In genomic region chr12:1791104-1791927, GRCh38 we compare ENCODE assay signal across 8 cellular contexts. TPM values are rescaled to one million over a fixed set of nuclear protein-coding genes. Genes with fewer than 3 reads are reported as not detected.
A peak's percentile ranks its signal among the peaks of the same experiment; 100 is the strongest.
DNase-seq lines count a peak whose midpoint lies in the region; ATAC-seq, FAIRE-seq and TF ChIP-seq lines count a peak whose summit lies in the region.

No MANE protein-coding gene starts in this region.

- DNase-seq in GM12891 (ENCODE audit: insufficient read length, low spot score) (no peak), NCI-H2196 treated with DMSO at 0.1 percent for 48 hours (lab: John Stamatoyannopoulos, UW; ENCODE audit: unreplicated experiment) (peak; percentile 13), right lobe of liver (peak in 1 of 3 donors; percentile 66)
- peak; percentile 51 for DNase-seq in activated CD4-positive, alpha-beta T cell treated with anti-CD3 and anti-CD28 coated beads for 1 hour
- peak; percentile 29 to 36 for DNase-seq in stimulated activated CD8-positive, alpha-beta memory T cell treated with anti-CD3 and anti-CD28 coated beads, Interleukin-15, amount 100 ng/mL, for 48 hours (ENCODE audit: low read depth in 2 of 2)

- peak; percentile 92 for FAIRE-seq in GM12891 (lab: Jason Lieb, UNC)

- H3K9me3 ChIP-seq in right lobe of liver: no peaks in the 10 kb centered on the region

- H3K4me3 ChIP-seq in right lobe of liver: no peak overlapping the region

- H3K36me3 ChIP-seq in right lobe of liver: peaks cover 0 to 4% (median under 1%) of the 10 kb centered on the region in 4 donors

- TF ChIP-seq POLR2A in GM12891 (IDR thresholded peaks at IDR 0.05; ENCODE audit: low read depth, low read length) (no peak), right lobe of liver (IDR thresholded peaks at IDR 0.05) (no peak)

- no peaks in the 10 kb centered on the region for H3K27me3 ChIP-seq in right lobe of liver

- peak; percentile 45 to 59 (median 55) for ATAC-seq in right lobe of liver
- no peak for ATAC-seq in HG03108 (IDR thresholded peaks at IDR 0.05; ENCODE audit: unreplicated experiment)

- peaks cover 0 to 8% (median 0%) of the 10 kb centered on the region in 4 donors for H3K4me1 ChIP-seq in right lobe of liver

- H3K27ac ChIP-seq in 22Rv1: no peak overlapping the region
- peak overlapping the region; percentile 71 for H3K27ac ChIP-seq in cingulate gyrus (ENCODE audit: low read depth, low read length)
- H3K27ac ChIP-seq in right lobe of liver: no peak overlapping the region

- 12% methylated on average over 7 of the region's 10 CpGs for WGBS in right lobe of liver (ENCODE audit: insufficient coverage, low coverage, low lambda C conversion rate, missing lambda C conversion rate)

- intact Hi-C loops in right lobe of liver (cut with DNase I): loop anchor here (5.0 to 10.0 kb wide), 2 partner anchors 139 to 243 kb away; no protein-coding TSS in a partner anchor

- peak; percentile 93 for TF ChIP-seq CTCF in 22Rv1 (IDR thresholded peaks at IDR 0.05)
- peak; percentile 79 to 87 (median 81) for TF ChIP-seq CTCF in right lobe of liver (IDR thresholded peaks at IDR 0.05)

TF ChIP-seq in GM12891, 5 proteins besides CTCF, POLR2A, EP300 and RAD21:
- no peak for TF ChIP-seq TAF1 (IDR thresholded peaks at IDR 0.05; ENCODE audit: low read depth, low read length)
- no peak for TF ChIP-seq POU2F2 (IDR thresholded peaks at IDR 0.05; ENCODE audit: low read depth, low read length)
- TF ChIP-seq SPI1 (IDR thresholded peaks at IDR 0.05; ENCODE audit: low read depth, low read length): no peak
- no peak for TF ChIP-seq PAX5 (IDR thresholded peaks at IDR 0.05; ENCODE audit: insufficient read depth, low read length, severe bottlenecking)
- no peak for TF ChIP-seq POLR2AphosphoS5 (IDR thresholded peaks at IDR 0.05; ENCODE audit: low read depth, low read length)

RNA-seq across cellular contexts. Expression of gene LRTM2, which starts 29.0 kb away (rescaled TPM):
- polyA plus RNA-seq in GM12891 (2012; ENCODE audit: low read depth, missing spikeins): not detected
- not detected for total RNA-seq in right lobe of liver
